ENCODE assay signal across 9 cellular contexts in the genomic region with DNA sequence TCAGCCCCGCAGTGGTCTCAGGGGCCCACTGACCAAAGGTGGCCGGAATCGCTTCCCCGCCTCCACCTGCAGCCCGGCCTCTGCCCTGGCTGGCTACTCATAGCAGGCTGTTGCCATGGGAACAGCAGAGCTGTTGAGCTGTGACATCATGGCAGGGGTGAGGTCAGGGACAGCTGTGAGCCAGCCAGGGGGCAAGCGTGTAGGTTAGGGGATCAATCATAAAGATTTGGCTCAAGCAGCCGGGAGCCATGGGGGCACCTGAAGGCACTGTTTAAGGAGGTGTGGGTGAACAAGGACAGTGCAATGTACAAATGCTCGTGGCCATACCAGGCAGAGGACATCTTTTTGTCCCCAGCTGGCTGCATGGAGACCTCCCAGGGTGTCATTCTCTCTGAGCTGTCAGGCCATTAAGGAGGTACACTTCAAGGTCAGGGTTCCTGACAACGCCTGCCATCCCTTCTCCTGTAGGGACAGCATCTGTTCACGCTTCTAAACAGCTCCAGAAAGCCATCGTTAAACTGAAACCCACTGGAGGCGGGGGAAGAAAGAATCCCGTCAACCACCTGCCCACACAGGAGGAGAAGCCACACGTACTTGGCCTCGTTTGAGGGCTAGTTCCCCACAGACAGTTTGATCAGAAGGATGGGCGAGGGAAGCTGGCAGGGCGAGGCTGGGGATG. TPM values are rescaled to one million over a fixed set of nuclear protein-coding genes. Genes with fewer than 3 reads are reported as not detected.
DNase-seq lines count a peak whose midpoint lies in the region; ATAC-seq and TF ChIP-seq lines count a peak whose summit lies in the region.
"Had no signal": no experiment of that assay in that cellular context is flagged by ENCODE, and none has a peak within 500 bp of the region (broad histone marks: within the 10 kb centered on the region; RNA-seq: fewer than 3 reads in every experiment).

A gene with protein sequence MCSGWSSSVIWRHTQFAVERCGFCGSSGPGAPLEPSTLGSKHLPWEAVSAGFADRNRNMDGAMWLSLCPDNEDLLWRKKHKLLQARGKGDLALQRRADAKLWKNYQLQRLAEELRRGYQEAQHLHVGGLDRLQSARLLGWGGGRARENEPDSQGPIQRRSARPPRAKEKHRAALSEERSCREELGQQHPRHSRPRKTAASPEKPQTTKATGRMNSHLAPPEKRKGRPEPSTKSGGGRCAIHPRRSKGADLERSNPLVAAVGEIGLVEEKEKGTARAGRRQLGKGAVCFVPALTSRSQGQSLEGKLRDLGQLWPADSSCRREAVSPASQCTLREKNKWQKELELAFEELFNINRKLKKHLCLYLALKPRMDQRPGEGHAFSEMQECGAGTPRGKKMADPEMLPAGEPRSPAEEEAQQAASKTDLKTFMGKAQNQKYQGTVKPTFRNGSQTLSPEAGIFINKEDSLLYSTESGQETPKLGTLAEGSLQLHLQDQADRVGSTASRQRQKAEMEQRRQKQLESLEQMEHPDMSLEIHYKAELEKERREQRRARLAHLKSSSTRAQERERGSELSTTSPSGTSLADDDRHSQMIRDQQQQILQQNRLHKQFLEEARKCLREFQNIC (minus strand): TSS at position 101 of the 679 bp plus-strand sequence. CDS start 1,373 bp downstream, outside the sequence.

- peaks cover 19 to 29% of the 10 kb centered on the region in 2 donors for H3K36me3 ChIP-seq in ascending aorta

- H3K36me3 Mint-ChIP-seq in memory B cell = peaks cover 3% of the 10 kb centered on the region

- H3K27me3 Mint-ChIP-seq in memory B cell = peaks cover 2% of the 10 kb centered on the region

- H3K27ac ChIP-seq in ascending aorta = no peak within 1 kb of the TSS

- no peak within 1 kb of the TSS for H3K4me3 ChIP-seq in ascending aorta

- no peaks in the 10 kb centered on the region for H3K9me3 Mint-ChIP-seq in memory B cell

- no peaks in the 10 kb centered on the region for H3K27me3 ChIP-seq in ascending aorta

- peak within 1 kb of the TSS; percentile 32 for H3K27ac Mint-ChIP-seq in memory B cell

- H3K4me3 Mint-ChIP-seq in memory B cell = no peak within 1 kb of the TSS

- ATAC-seq in memory B cell (ENCODE audit: low read depth) (no peak), HG03439 (IDR thresholded peaks at IDR 0.05; ENCODE audit: unreplicated experiment) (no peak), HG02798 (IDR thresholded peaks at IDR 0.05; ENCODE audit: poor library complexity, unreplicated experiment) (no peak)

- H3K4me1 Mint-ChIP-seq in memory B cell = peaks cover 6% of the 10 kb centered on the region

- no peaks in the 10 kb centered on the region for H3K9me3 ChIP-seq in ascending aorta

- no peak for TF ChIP-seq CTCF in ascending aorta (IDR thresholded peaks at IDR 0.05)

- DNase-seq in AG20443 (ENCODE audit: low spot score) (peak; percentile 52), HK-2 (ENCODE audit: unreplicated experiment) (peak; percentile 25), ascending aorta (ENCODE audit: low spot score in 2 of 2) (no peak), memory B cell (ENCODE audit: low spot score in 2 of 2) (no peak), posterior vena cava (ENCODE audit: low spot score) (no peak), GM19238 (ENCODE audit: insufficient read length, low spot score) (no peak)

- peaks cover 4 to 17% of the 10 kb centered on the region in 2 donors for H3K4me1 ChIP-seq in ascending aorta

- intact Hi-C loops in ascending aorta (cut with DNase I) (no loop called here), posterior vena cava (cut with DNase I) (loop anchor here in 1 of 2 donors (2.0 kb wide), 1 partner anchor 16 kb away; no protein-coding TSS in a partner anchor)

RNA-seq across cellular contexts. Expression of the gene that starts here (rescaled TPM):
- 10.7 TPM for total RNA-seq in ascending aorta
- 1 to 10 TPM; 4.1 to 4.9 TPM for total RNA-seq in posterior vena cava
- total RNA-seq: H4 had no signal

Comparison
In these comparisons a context has a peak if more than half of its experiments do, and no peak if none do; other contexts are left out.
1. DNase-seq: peak in AG20443 (single experiment) and HK-2 (single experiment); none in ascending aorta (0 of 2), memory B cell (0 of 2), posterior vena cava (single experiment) and GM19238 (single experiment).